ENCODE assay signal across 13 cellular contexts in genomic region chr2:211454684-211455083, GRCh38.
DNase-seq lines count a peak whose midpoint lies in the region; FAIRE-seq and TF ChIP-seq lines count a peak whose summit lies in the region.
"Had no signal": no experiment of that assay in that cellular context is flagged by ENCODE, and none has a peak within 500 bp of the region (broad histone marks: within the 10 kb centered on the region; RNA-seq: fewer than 3 reads in every experiment).

No MANE protein-coding gene starts in this region.

- no peaks in the 10 kb centered on the region for H3K9me3 Mint-ChIP-seq in progenitor cell of endocrine pancreas (ENCODE audit: low read depth)
- H3K9me3 Mint-ChIP-seq: activated CD4-positive, alpha-beta T cell treated with anti-CD3 and anti-CD28 coated beads, Interleukin-2, amount 10 ng/mL, durations not matched to agents 24 days and 14 days; CD4-positive, alpha-beta T cell; type B pancreatic cell had no signal

- peak overlapping the region; percentile 21 for H3K4me3 Mint-ChIP-seq in progenitor cell of endocrine pancreas (ENCODE audit: low read depth)
- H3K4me3 Mint-ChIP-seq: activated CD4-positive, alpha-beta T cell treated with anti-CD3 and anti-CD28 coated beads, Interleukin-2, amount 10 ng/mL, durations not matched to agents 24 days and 14 days; CD4-positive, alpha-beta T cell; type B pancreatic cell had no signal

- H3K27me3 Mint-ChIP-seq in progenitor cell of endocrine pancreas: no peaks in the 10 kb centered on the region
- H3K27me3 Mint-ChIP-seq: activated CD4-positive, alpha-beta T cell treated with anti-CD3 and anti-CD28 coated beads, Interleukin-2, amount 10 ng/mL, durations not matched to agents 24 days and 14 days; CD4-positive, alpha-beta T cell; type B pancreatic cell had no signal

- H3K36me3 Mint-ChIP-seq in progenitor cell of endocrine pancreas (ENCODE audit: insufficient read depth): peaks cover 2% of the 10 kb centered on the region
- H3K36me3 Mint-ChIP-seq: type B pancreatic cell had no signal

- peaks cover 20% of the 10 kb centered on the region for H3K4me1 Mint-ChIP-seq in progenitor cell of endocrine pancreas (ENCODE audit: low read depth)
- H3K4me1 Mint-ChIP-seq: activated CD4-positive, alpha-beta T cell treated with anti-CD3 and anti-CD28 coated beads, Interleukin-2, amount 10 ng/mL, durations not matched to agents 24 days and 14 days had no signal

- FAIRE-seq in GM12891 (lab: Jason Lieb, UNC): no peak

- DNase-seq in DMS53 (lab: John Stamatoyannopoulos, UW): peak; percentile 9
- DNase-seq in DMS53 treated with DMSO at 0.1 percent for 48 hours (lab: John Stamatoyannopoulos, UW; ENCODE audit: unreplicated experiment): no peak
- DNase-seq in NCI-H2081 treated with DMSO at 0.1 percent for 48 hours (lab: John Stamatoyannopoulos, UW): peak; percentile 77
- peak; percentile 63 for DNase-seq in cerebellum (ENCODE audit: low spot score)
- DNase-seq in progenitor cell of endocrine pancreas (ENCODE audit: low spot score, unreplicated experiment): no peak
- no peak for DNase-seq in activated gamma-delta T cell (lab: John Stamatoyannopoulos, UW)
- DNase-seq in NCI-H226: no peak
- DNase-seq in GM12891 (ENCODE audit: insufficient read length, low spot score): no peak
- DNase-seq: CD4-positive, alpha-beta T cell; GF-D8; MV-4-11 had no signal

- H3K27ac Mint-ChIP-seq in progenitor cell of endocrine pancreas: peak overlapping the region; percentile 31
- H3K27ac Mint-ChIP-seq: activated CD4-positive, alpha-beta T cell treated with anti-CD3 and anti-CD28 coated beads, Interleukin-2, amount 10 ng/mL, durations not matched to agents 24 days and 14 days; CD4-positive, alpha-beta T cell; type B pancreatic cell had no signal

- no peak for TF ChIP-seq CTCF in progenitor cell of endocrine pancreas (IDR thresholded peaks at IDR 0.05; ENCODE audit: unreplicated experiment)

- no peak for TF ChIP-seq POLR2A in GM12891 (IDR thresholded peaks at IDR 0.05; ENCODE audit: low read depth, low read length)

TF ChIP-seq in GM12891, 5 proteins besides CTCF, POLR2A, EP300 and RAD21:
- no peak for TF ChIP-seq TAF1 (IDR thresholded peaks at IDR 0.05; ENCODE audit: low read depth, low read length)
- TF ChIP-seq POU2F2 (IDR thresholded peaks at IDR 0.05; ENCODE audit: low read depth, low read length): no peak
- TF ChIP-seq POLR2AphosphoS5 (IDR thresholded peaks at IDR 0.05; ENCODE audit: low read depth, low read length): no peak
- TF ChIP-seq SPI1 (IDR thresholded peaks at IDR 0.05; ENCODE audit: low read depth, low read length): no peak
- TF ChIP-seq PAX5 (IDR thresholded peaks at IDR 0.05; ENCODE audit: insufficient read depth, low read length, severe bottlenecking): no peak

Comparison
In these comparisons a context has a peak if more than half of its experiments do, and no peak if none do; other contexts are left out.
1. DNase-seq: peak in DMS53 (single experiment), NCI-H2081 treated with DMSO at 0.1 percent for 48 hours (single experiment) and cerebellum (single experiment); none in DMS53 treated with DMSO at 0.1 percent for 48 hours (single experiment), progenitor cell of endocrine pancreas (single experiment), activated gamma-delta T cell (single experiment), NCI-H226 (single experiment) and GM12891 (single experiment).